8 cellular contexts compared by ENCODE assay signal in the genomic region with DNA sequence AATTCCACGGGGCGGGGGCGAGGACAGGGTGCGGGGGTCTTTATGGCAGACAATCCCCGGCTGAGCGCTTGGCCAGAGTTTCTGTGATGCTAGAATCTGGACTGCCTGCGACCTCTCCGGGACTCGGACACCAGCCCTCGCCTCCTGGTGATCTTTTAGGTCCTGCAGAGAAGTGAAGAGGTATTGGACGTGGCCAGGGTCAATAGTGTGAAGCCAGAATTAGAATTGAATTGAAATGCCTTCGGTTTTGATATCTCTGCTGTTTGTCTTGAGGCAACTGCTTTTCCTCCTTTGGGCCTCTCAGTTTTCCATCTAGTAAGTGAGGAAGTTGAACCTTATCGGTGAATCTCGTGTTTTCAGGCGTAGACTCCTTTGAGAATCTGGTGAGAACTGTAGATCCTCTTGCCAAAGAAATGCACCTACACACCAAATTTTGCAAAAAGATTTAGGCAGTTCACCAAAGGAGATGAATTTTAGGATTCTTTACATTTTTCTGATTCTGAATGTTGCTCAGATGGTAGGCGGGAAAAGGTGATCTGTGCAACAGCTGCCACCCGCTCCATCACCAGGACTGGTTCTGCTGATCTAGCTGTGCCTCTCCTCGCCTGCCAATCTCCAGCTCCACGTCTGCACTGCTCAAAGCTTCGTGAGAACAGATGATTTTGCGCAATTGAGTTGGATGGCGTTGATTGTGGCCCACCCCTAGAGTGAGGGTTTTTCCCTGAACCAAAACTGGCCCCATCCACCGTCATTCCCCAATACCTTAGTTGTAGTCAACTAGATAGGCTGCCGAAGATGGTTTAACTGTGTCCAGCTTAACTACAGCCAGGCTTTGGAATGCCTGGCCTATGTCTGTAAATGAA. TPM values are rescaled to one million over a fixed set of nuclear protein-coding genes. Genes with fewer than 3 reads are reported as not detected.
A peak's percentile ranks its signal among the peaks of the same experiment; 100 is the strongest.
DNase-seq lines count a peak whose midpoint lies in the region; ATAC-seq and TF ChIP-seq lines count a peak whose summit lies in the region.

No MANE protein-coding gene starts in this region.

- peaks cover 36% of the 10 kb centered on the region for H4K20me1 ChIP-seq in smooth muscle cell (ENCODE audit: low read depth)

- H3K27ac Mint-ChIP-seq in activated T-cell treated with anti-CD3 and anti-CD28 coated beads, Interleukin-2, amount 50 U/mL, for 24 hours, result peak overlapping the region; percentile 97
- peak overlapping the region; percentile 92 to 99 (median 98) for H3K27ac Mint-ChIP-seq in immature natural killer cell

- H3K4me3 ChIP-seq in adrenal gland, result peak overlapping the region in 3 of 4 donors; percentile 43 to 68 (median 62)
- H3K4me3 ChIP-seq in smooth muscle cell, result peak overlapping the region; percentile 75

- H3K27ac ChIP-seq in adrenal gland, result peak overlapping the region; percentile 64 to 98 (median 96)
- H3K27ac ChIP-seq in smooth muscle cell (ENCODE audit: low read depth), result peak overlapping the region; percentile 93

- peak overlapping the region; percentile 96 for H3K4me3 Mint-ChIP-seq in activated T-cell treated with anti-CD3 and anti-CD28 coated beads, Interleukin-2, amount 50 U/mL, for 24 hours
- peak overlapping the region; percentile 90 to 96 (median 92) for H3K4me3 Mint-ChIP-seq in immature natural killer cell

- peak overlapping the region; percentile 85 for H3K9ac ChIP-seq in smooth muscle cell (ENCODE audit: low read depth)

- H3K4me1 Mint-ChIP-seq in activated T-cell treated with anti-CD3 and anti-CD28 coated beads, Interleukin-2, amount 50 U/mL, for 24 hours (ENCODE audit: low read depth), result peaks cover 70% of the 10 kb centered on the region
- H3K4me1 Mint-ChIP-seq in immature natural killer cell, result peaks cover 55 to 65% of the 10 kb centered on the region in 2 donors

- no peaks in the 10 kb centered on the region for H3K27me3 Mint-ChIP-seq in activated T-cell treated with anti-CD3 and anti-CD28 coated beads, Interleukin-2, amount 50 U/mL, for 24 hours
- peaks cover 15 to 16% (median 15%) of the 10 kb centered on the region in 3 donors for H3K27me3 Mint-ChIP-seq in immature natural killer cell (ENCODE audit: low read depth in 3 of 3)

- DNase-seq in activated T-cell treated with anti-CD3 and anti-CD28 coated beads, Interleukin-2, amount 50 U/mL, for 24 hours, result no peak
- DNase-seq in activated T-cell treated with anti-CD3 and anti-CD28 coated beads, Interleukin-2, amount 50 U/mL, for 1 hour, result no peak
- DNase-seq in LHCN-M2 (ENCODE audit: low read depth) (peak; percentile 60), adrenal gland (peak in 3 of 7 donors; percentile 22 to 62 (median 23)), immature natural killer cell (no peak), smooth muscle cell (lab: John Stamatoyannopoulos, UW; ENCODE audit: unreplicated experiment) (no peak), amniotic stem cell (lab: John Stamatoyannopoulos, UW) (no peak)

- peak overlapping the region; percentile 92 for H2AFZ ChIP-seq in smooth muscle cell (ENCODE audit: low read depth)

- intact Hi-C loops in adrenal gland (cut with DNase I), result no loop called here

- H3K4me1 ChIP-seq in adrenal gland (replicated peaks in 1 of 2) (peaks cover 28 to 36% of the 10 kb centered on the region in 2 donors), smooth muscle cell (ENCODE audit: low read depth) (peaks cover 23% of the 10 kb centered on the region)

- TF ChIP-seq CTCF in adrenal gland (IDR thresholded peaks at IDR 0.05) (no peak), smooth muscle cell (IDR thresholded peaks at IDR 0.05; ENCODE audit: borderline replicate concordance, insufficient read depth, poor library complexity, severe bottlenecking) (no peak)

- H3K27me3 ChIP-seq in adrenal gland (no peaks in the 10 kb centered on the region), smooth muscle cell (ENCODE audit: low read depth) (no peaks in the 10 kb centered on the region)

- H3K79me2 ChIP-seq in smooth muscle cell (ENCODE audit: low read depth), result peaks cover 38% of the 10 kb centered on the region

- WGBS in adrenal gland, 4 donors, result 13 to 27% (median 20%) methylated on average over 16 to 24 of the region's 24 CpGs
- WGBS in smooth muscle cell (ENCODE audit: low lambda C conversion rate), result 17% methylated on average over 24 of the region's 24 CpGs

- peaks cover 25% of the 10 kb centered on the region for H3K36me3 Mint-ChIP-seq in activated T-cell treated with anti-CD3 and anti-CD28 coated beads, Interleukin-2, amount 50 U/mL, for 24 hours (ENCODE audit: low read depth)
- H3K36me3 Mint-ChIP-seq in immature natural killer cell, result peaks cover 4 to 7% (median 5%) of the 10 kb centered on the region in 3 donors

- H3K9me3 ChIP-seq in adrenal gland (replicated peaks in 1 of 3), result no peaks in the 10 kb centered on the region
- no peaks in the 10 kb centered on the region for H3K9me3 ChIP-seq in smooth muscle cell (replicated peaks; ENCODE audit: low read depth)

- H3F3A ChIP-seq in smooth muscle cell (ENCODE audit: low read depth), result peaks cover 5% of the 10 kb centered on the region

- no peaks in the 10 kb centered on the region for H3K9me3 Mint-ChIP-seq in activated T-cell treated with anti-CD3 and anti-CD28 coated beads, Interleukin-2, amount 50 U/mL, for 24 hours
- no peaks in the 10 kb centered on the region for H3K9me3 Mint-ChIP-seq in immature natural killer cell

- peaks cover 0 to 3% of the 10 kb centered on the region in 2 donors for H3K36me3 ChIP-seq in adrenal gland (replicated peaks in 1 of 2)
- H3K36me3 ChIP-seq in smooth muscle cell (ENCODE audit: low read depth), result no peaks in the 10 kb centered on the region

- peak overlapping the region; percentile 94 for H3K4me2 ChIP-seq in smooth muscle cell

- ATAC-seq in GM21576 (IDR thresholded peaks at IDR 0.05; ENCODE audit: unreplicated experiment), result no peak

- no peak for TF ChIP-seq POLR2A in adrenal gland (IDR thresholded peaks at IDR 0.05)

RNA-seq across cellular contexts. Expression of gene OSER1, which starts 0.8 kb away (rescaled TPM):
- total RNA-seq in LHCN-M2 (2014; rRNA removed) (32.4 and 35.5 TPM in 2 replicates), adrenal gland (10 to 100 TPM; 24.6 to 37.4 (median 27.3) TPM), smooth muscle cell (32.8 and 42.3 TPM in 2 replicates)
- polyA plus RNA-seq in LHCN-M2 (2012), result 27.9 TPM
- polyA plus RNA-seq in adrenal gland (10 to 100 TPM; 19.5 to 36.4 (median 21.9) TPM), immature natural killer cell (10 to 100 TPM; 37.9 to 61.4 (median 55.1) TPM), smooth muscle cell (33.1 and 37.6 TPM in 2 replicates)

RNA-seq across cellular contexts. Expression of gene JPH2, which starts 24.4 kb away (rescaled TPM):
- total RNA-seq in LHCN-M2 (2014; rRNA removed), result 24.4 and 31.8 TPM in 2 replicates
- polyA plus RNA-seq in LHCN-M2 (2012), result 32.9 TPM
- total RNA-seq in adrenal gland, result 10 to 100 TPM in 1 of 8 donors, 1 to 10 TPM in 6, under 1 TPM in 1; 0.91 to 13.0 (median 4.5) TPM
- polyA plus RNA-seq in adrenal gland, result 1 to 10 TPM in 2 of 3 donors, under 1 TPM in 1; 0.59 to 2.8 (median 2.6) TPM
- not detected for polyA plus RNA-seq in immature natural killer cell
- total RNA-seq in smooth muscle cell, result 3.9 and 4.4 TPM in 2 replicates
- 6.0 and 7.4 TPM in 2 replicates for polyA plus RNA-seq in smooth muscle cell

RNA-seq across cellular contexts. Expression of gene GDAP1L1, which starts 35.7 kb away (rescaled TPM):
- 0.13 TPM in 1 of 2 replicates, not detected in the other for total RNA-seq in LHCN-M2 (2014; rRNA removed)
- polyA plus RNA-seq in LHCN-M2 (2012), result 0.12 TPM
- total RNA-seq in adrenal gland, result 1 to 10 TPM in 4 of 8 donors, under 1 TPM in 4; 0.51 to 2.8 (median 0.98) TPM
- polyA plus RNA-seq in adrenal gland, result 1 to 10 TPM; 1.5 to 2.4 (median 2.4) TPM
- not detected for polyA plus RNA-seq in immature natural killer cell
- 0.67 TPM in 1 of 2 replicates, not detected in the other for total RNA-seq in smooth muscle cell
- polyA plus RNA-seq in smooth muscle cell, result 0.58 TPM in 1 of 2 replicates, not detected in the other
